Comparison of ENCODE assay signal across 8 cellular contexts in genomic region chr1:155171836-155172731, GRCh38. TPM values are rescaled to one million over a fixed set of nuclear protein-coding genes. Genes with fewer than 3 reads are reported as not detected.
DNase-seq lines count a peak whose midpoint lies in the region; ATAC-seq and TF ChIP-seq lines count a peak whose summit lies in the region.

No MANE protein-coding gene starts in this region.

- H3K9me3 ChIP-seq in iPS DF 6.9 (ENCODE audit: control insufficient read depth, insufficient read depth, low read length) = no peaks in the 10 kb centered on the region

- no CpG with 5 or more reads among the region's 8 CpGs for WGBS in iPS DF 6.9 (ENCODE audit: insufficient coverage, insufficient read length)

- peaks cover 2% of the 10 kb centered on the region; the same call in 1 of the 2 replicates for H3K27me3 Mint-ChIP-seq in HFFc6 (ENCODE audit: insufficient read depth)
- peaks cover 0 to 5% of the 10 kb centered on the region in 2 donors for H3K27me3 Mint-ChIP-seq in stimulated activated naive B cell treated with anti-CD40 and anti-IgM and Interleukin-4, amounts not matched to agents 10 μg/mL and 1 μg/mL and 100 μg/mL, for 72 hours

- H3K36me3 ChIP-seq in BJ (ENCODE audit: control insufficient read depth, insufficient read depth, low read length) (peaks cover 6% of the 10 kb centered on the region), iPS DF 6.9 (ENCODE audit: control insufficient read depth, insufficient read depth, low read length) (peaks cover 6% of the 10 kb centered on the region)

- H3K27me3 ChIP-seq in BJ (ENCODE audit: control insufficient read depth, insufficient read depth, low read length) (no peaks in the 10 kb centered on the region), iPS DF 6.9 (ENCODE audit: control insufficient read depth, insufficient read depth, low read length) (no peaks in the 10 kb centered on the region)

- DNase-seq in BJ (ENCODE audit: low read depth) (no peak), HFFc6 (no peak), iPS DF 6.9 (ENCODE audit: low read depth, low spot score) (no peak), DMS 273 (lab: John Stamatoyannopoulos, UW; ENCODE audit: unreplicated experiment) (no peak), SIG-M5 (lab: John Stamatoyannopoulos, UW) (no peak), inferior parietal cortex (ENCODE audit: extremely low spot score) (no peak)
- DNase-seq in activated T-cell treated with anti-CD3 and anti-CD28 coated beads, Interleukin-2, amount 50 U/mL, for 48 hours = peak; percentile 11 to 14
- no peak for DNase-seq in stimulated activated naive B cell treated with anti-CD40 and anti-IgM and Interleukin-4, amounts not matched to agents 10 μg/mL and 1 μg/mL and 100 μg/mL, for 72 hours

- peaks cover 41% of the 10 kb centered on the region for H3K4me1 Mint-ChIP-seq in HFFc6 (ENCODE audit: low read depth)
- H3K4me1 Mint-ChIP-seq in stimulated activated naive B cell treated with anti-CD40 and anti-IgM and Interleukin-4, amounts not matched to agents 10 μg/mL and 1 μg/mL and 100 μg/mL, for 72 hours = peaks cover 42 to 64% of the 10 kb centered on the region in 2 donors

- no peaks in the 10 kb centered on the region for H3K9me3 Mint-ChIP-seq in HFFc6
- no peaks in the 10 kb centered on the region for H3K9me3 Mint-ChIP-seq in stimulated activated naive B cell treated with anti-CD40 and anti-IgM and Interleukin-4, amounts not matched to agents 10 μg/mL and 1 μg/mL and 100 μg/mL, for 72 hours

- H3K4me3 ChIP-seq in BJ (ENCODE audit: low read depth, low read length) (peak overlapping the region; percentile 97), iPS DF 6.9 (ENCODE audit: low read length) (peak overlapping the region; percentile 81)

- POLR2A ChIA-PET in BJ (lab: Charles Lee) = no interaction called here

- H3K36me3 Mint-ChIP-seq in HFFc6 (ENCODE audit: low read depth) = peaks cover 14% of the 10 kb centered on the region
- peaks cover 16 to 21% of the 10 kb centered on the region in 2 donors for H3K36me3 Mint-ChIP-seq in stimulated activated naive B cell treated with anti-CD40 and anti-IgM and Interleukin-4, amounts not matched to agents 10 μg/mL and 1 μg/mL and 100 μg/mL, for 72 hours

- TF ChIP-seq CTCF in BJ (IDR thresholded peaks at IDR 0.05; ENCODE audit: insufficient read depth, low read depth, low read length) = no peak
- TF ChIP-seq CTCF in HFFc6 (IDR thresholded peaks at IDR 0.05) = no peak

- H3K4me1 ChIP-seq in iPS DF 6.9 (ENCODE audit: control insufficient read depth, insufficient read depth, low read length) = peaks cover 3% of the 10 kb centered on the region; the same call in 1 of the 2 replicates

- H3K27ac Mint-ChIP-seq in HFFc6 = peak overlapping the region; percentile 97
- H3K27ac Mint-ChIP-seq in stimulated activated naive B cell treated with anti-CD40 and anti-IgM and Interleukin-4, amounts not matched to agents 10 μg/mL and 1 μg/mL and 100 μg/mL, for 72 hours = peak overlapping the region; percentile 98

- ATAC-seq in stimulated activated naive B cell treated with anti-CD40 and anti-IgM and Interleukin-4, amounts not matched to agents 10 μg/mL and 1 μg/mL and 100 μg/mL, for 72 hours (replicated peaks) = peak; percentile 32 to 39

- no peak overlapping the region for H3K27ac ChIP-seq in iPS DF 6.9 (ENCODE audit: low read length)

- H3K4me3 Mint-ChIP-seq in HFFc6 = peak overlapping the region; percentile 93
- peak overlapping the region; percentile 93 to 99 for H3K4me3 Mint-ChIP-seq in stimulated activated naive B cell treated with anti-CD40 and anti-IgM and Interleukin-4, amounts not matched to agents 10 μg/mL and 1 μg/mL and 100 μg/mL, for 72 hours

- CTCF ChIA-PET in BJ (lab: Yijun Ruan, JAX) = interaction anchor here (0.8 to 11.3 kb wide), 22 partner anchors 9 to 198 kb away, joined by 3 to 259 read pairs (median 6); partner anchors contain the start of genes ADAM15, CKS1B, SLC50A1 and THBS3

RNA-seq across cellular contexts. Expression of gene KRTCAP2, which starts 1.0 kb away (rescaled TPM):
- 211 and 225 TPM in 2 replicates for polyA plus RNA-seq in BJ (2011; rRNA removed)
- 235 and 300 TPM in 2 replicates for polyA minus RNA-seq in BJ (2011; rRNA and poly(A)+ RNA removed)
- 100 to 1,000 TPM; 231 to 351 (median 285) TPM for total RNA-seq in HFFc6 (2021; fragmentation: NEBNext Ultra II Directional; extraction: Animal tissue kit (Norgen Biotek cat#: 25700))

RNA-seq across cellular contexts. Expression of gene TRIM46, which starts 1.6 kb away (rescaled TPM):
- 3.5 and 5.4 TPM in 2 replicates for polyA plus RNA-seq in BJ (2011; rRNA removed)
- polyA minus RNA-seq in BJ (2011; rRNA and poly(A)+ RNA removed) = 5.8 and 7.3 TPM in 2 replicates
- total RNA-seq in HFFc6 (2021; fragmentation: NEBNext Ultra II Directional; extraction: Animal tissue kit (Norgen Biotek cat#: 25700)) = 1 to 10 TPM; 5.1 to 7.1 (median 6.1) TPM

RNA-seq across cellular contexts. Expression of gene DPM3, which starts 31.8 kb away (rescaled TPM):
- 28.0 and 34.1 TPM in 2 replicates for polyA plus RNA-seq in BJ (2011; rRNA removed)
- 8.4 and 11.8 TPM in 2 replicates for polyA minus RNA-seq in BJ (2011; rRNA and poly(A)+ RNA removed)
- 100 to 1,000 TPM in 1 of 6 experiments, 10 to 100 TPM in 5; 66.2 to 110 (median 86.2) TPM for total RNA-seq in HFFc6 (2021; fragmentation: NEBNext Ultra II Directional; extraction: Animal tissue kit (Norgen Biotek cat#: 25700))

RNA-seq across cellular contexts. Expression of gene THBS3, which starts 35.6 kb away (rescaled TPM):
- polyA plus RNA-seq in BJ (2011; rRNA removed) = 48.0 and 61.4 TPM in 2 replicates
- 30.9 and 40.7 TPM in 2 replicates for polyA minus RNA-seq in BJ (2011; rRNA and poly(A)+ RNA removed)
- 10 to 100 TPM; 13.9 to 20.3 (median 16.9) TPM for total RNA-seq in HFFc6 (2021; fragmentation: NEBNext Ultra II Directional; extraction: Animal tissue kit (Norgen Biotek cat#: 25700))

RNA-seq across cellular contexts. Expression of gene MTX1, which starts 36.4 kb away (rescaled TPM):
- 56.5 and 72.7 TPM in 2 replicates for polyA plus RNA-seq in BJ (2011; rRNA removed)
- polyA minus RNA-seq in BJ (2011; rRNA and poly(A)+ RNA removed) = 32.6 and 60.6 TPM in 2 replicates
- 10 to 100 TPM; 49.8 to 55.4 (median 51.5) TPM for total RNA-seq in HFFc6 (2021; fragmentation: NEBNext Ultra II Directional; extraction: Animal tissue kit (Norgen Biotek cat#: 25700))

Comparison
In these comparisons a context has a peak if more than half of its experiments do, and no peak if none do; other contexts are left out.
1. DNase-seq: peak in activated T-cell treated with anti-CD3 and anti-CD28 coated beads, Interleukin-2, amount 50 U/mL, for 48 hours (2 of 2); none in BJ (single experiment), HFFc6 (single experiment), iPS DF 6.9 (single experiment), stimulated activated naive B cell treated with anti-CD40 and anti-IgM and Interleukin-4, amounts not matched to agents 10 μg/mL and 1 μg/mL and 100 μg/mL, for 72 hours (single experiment), DMS 273 (single experiment), SIG-M5 (single experiment) and inferior parietal cortex (single experiment).